Comparison of ENCODE assay signal across 1 cellular context in genomic region chr10:17101257-17101909, GRCh38.
TF ChIP-seq lines count a peak whose summit lies in the region.

No MANE protein-coding gene starts in this region.

TF ChIP-seq in HCT116, 20 proteins besides CTCF, POLR2A, EP300 and RAD21 (continued from another document):
- TF ChIP-seq ZBTB33 (IDR thresholded peaks at IDR 0.05; ENCODE audit: extremely low read depth, insufficient replicate concordance, low read length), result no peak
- peak; percentile 61 for TF ChIP-seq MAX (IDR thresholded peaks at IDR 0.05)
